In the genomic region with DNA sequence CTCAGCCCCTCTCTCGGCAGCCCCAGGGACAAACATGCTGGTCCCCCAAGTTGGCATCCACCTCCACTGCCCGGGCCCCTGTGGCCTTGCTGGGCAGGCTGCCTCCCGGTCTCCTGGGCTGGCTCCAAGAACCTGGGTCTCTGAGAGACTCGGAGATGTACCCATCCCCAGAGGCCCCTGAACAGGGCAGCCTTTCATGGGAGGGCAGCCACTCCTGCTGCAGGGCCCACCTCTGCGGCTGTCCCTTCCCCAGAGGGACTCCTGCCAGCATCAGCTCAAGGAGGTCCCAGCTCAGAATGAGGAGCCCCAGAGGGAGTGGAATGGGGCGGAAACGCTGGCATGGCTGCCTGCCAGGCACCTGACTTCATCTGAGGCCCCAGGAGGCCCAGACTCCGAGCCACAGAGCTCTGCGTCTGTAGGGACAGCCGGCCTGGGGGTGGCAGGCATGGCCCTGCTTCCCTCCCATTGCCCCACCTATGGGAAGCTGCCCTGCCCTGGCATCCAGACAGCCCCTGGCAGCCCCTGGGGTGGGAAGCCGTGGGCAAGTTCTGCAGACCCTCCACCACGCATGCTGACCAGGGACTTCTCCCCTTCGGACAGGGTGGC, we compare ENCODE assay signal across 21 cellular contexts. TPM values are rescaled to one million over a fixed set of nuclear protein-coding genes. Genes with fewer than 3 reads are reported as not detected.
A peak's percentile ranks its signal among the peaks of the same experiment; 100 is the strongest.
DNase-seq lines count a peak whose midpoint lies in the region; ATAC-seq, FAIRE-seq and TF ChIP-seq lines count a peak whose summit lies in the region.
"Had no signal": no experiment of that assay in that cellular context is flagged by ENCODE, and none has a peak within 500 bp of the region (broad histone marks: within the 10 kb centered on the region; RNA-seq: fewer than 3 reads in every experiment).

No MANE protein-coding gene starts in this region.

- H3K36me3 ChIP-seq in heart left ventricle (no peaks in the 10 kb centered on the region), kidney (ENCODE audit: control insufficient read depth in 1 of 2, insufficient read depth in 2 of 2, low read length in 2 of 2) (no peaks in the 10 kb centered on the region), upper lobe of right lung (no peaks in the 10 kb centered on the region)
- H3K36me3 ChIP-seq: neutrophil, SJSA1, vagina had no signal

- 76 to 94% (median 80%) methylated on average over 11 to 13 of the region's 13 CpGs for WGBS in heart left ventricle, 4 donors

- DNase-seq in heart left ventricle (peak in 3 of 5 donors; percentile 21 to 54 (median 25)), cardiac septum (ENCODE audit: low spot score) (no peak), NCI-H1436 (lab: John Stamatoyannopoulos, UW) (peak; percentile 88), kidney (peak; percentile 78), upper lobe of right lung (no peak), SIG-M5 treated with dmso at 0.1 percent for 504 hours (lab: John Stamatoyannopoulos, UW; ENCODE audit: unreplicated experiment) (no peak), UCSD-AML1 (lab: John Stamatoyannopoulos, UW; ENCODE audit: unreplicated experiment) (no peak)
- DNase-seq in stimulated activated CD4-positive, alpha-beta T cell treated with anti-CD3 and anti-CD28 coated beads, Interleukin-15, amount 100 ng/mL, for 24 hours = no peak
- DNase-seq: dorsolateral prefrontal cortex, GDM1, NCI-H524 treated with DMSO at 0.1 percent for 48 hours had no signal

- no peak for FAIRE-seq in kidney (lab: Jason Lieb, UNC)
- FAIRE-seq: frontal cortex, GM12878, HTR-8/SVneo had no signal

- H3K4me1 ChIP-seq in heart left ventricle (peaks cover 0 to 7% (median 0%) of the 10 kb centered on the region in 12 donors), kidney (ENCODE audit: control insufficient read depth in 1 of 2, insufficient read depth in 1 of 2, low read depth in 1 of 2, low read length in 2 of 2) (no peaks in the 10 kb centered on the region), upper lobe of right lung (no peaks in the 10 kb centered on the region)
- H3K4me1 ChIP-seq: vagina had no signal

- ATAC-seq in heart left ventricle (no peak), upper lobe of right lung (peak; percentile 31)
- ATAC-seq: GM12878, left lobe of liver had no signal

- H3K9ac ChIP-seq in kidney (ENCODE audit: low read length in 2 of 2) = no peak overlapping the region

- TF ChIP-seq CTCF in heart left ventricle (IDR thresholded peaks at IDR 0.05) = no peak
- TF ChIP-seq CTCF in kidney (IDR thresholded peaks at IDR 0.05; ENCODE audit: borderline replicate concordance, extremely low read depth, insufficient read depth) = no peak
- no peak for TF ChIP-seq CTCF in upper lobe of right lung (IDR thresholded peaks at IDR 0.05)

- H3K27me3 ChIP-seq in heart left ventricle (no peaks in the 10 kb centered on the region), upper lobe of right lung (no peaks in the 10 kb centered on the region)
- H3K27me3 ChIP-seq: neutrophil, SJSA1, vagina had no signal

- peaks cover 0 to 8% (median 0%) of the 10 kb centered on the region in 12 donors for H3K9me3 ChIP-seq in heart left ventricle
- no peaks in the 10 kb centered on the region for H3K9me3 ChIP-seq in kidney (ENCODE audit: control insufficient read depth in 1 of 2, low read length in 2 of 2)
- H3K9me3 ChIP-seq in upper lobe of right lung = no peaks in the 10 kb centered on the region
- H3K9me3 ChIP-seq: neutrophil, SJSA1, vagina had no signal

- H3K27ac ChIP-seq in heart left ventricle (no peak overlapping the region), kidney (ENCODE audit: low read depth in 2 of 2, low read length in 2 of 2) (no peak overlapping the region), upper lobe of right lung (no peak overlapping the region)
- H3K27ac ChIP-seq: dorsolateral prefrontal cortex, neutrophil, SJSA1, vagina had no signal

- no peak for TF ChIP-seq POLR2A in heart left ventricle (IDR thresholded peaks at IDR 0.05)

- intact Hi-C loops in heart left ventricle (cut with DNase I) (no loop called here), cardiac septum (cut with DNase I) (no loop called here), kidney (cut with DNase I) (no loop called here), upper lobe of right lung (cut with DNase I) (no loop called here)

- H3K4me3 ChIP-seq in heart left ventricle (no peak overlapping the region), kidney (ENCODE audit: low read length in 2 of 2) (no peak overlapping the region), upper lobe of right lung (no peak overlapping the region)
- H3K4me3 ChIP-seq: dorsolateral prefrontal cortex, GM12878, SJSA1, vagina had no signal

RNA-seq across cellular contexts. Expression of a gene that starts 0.9 kb away (rescaled TPM):
- total RNA-seq in heart left ventricle (not detected), cardiac septum (not detected), kidney (0.13 TPM), upper lobe of right lung (0.26 TPM)
- polyA plus RNA-seq in heart left ventricle (not detected), kidney (ENCODE audit: insufficient read depth, low read depth, low replicate concordance) (not detected)
- total RNA-seq: activated T-helper 2 cell treated with anti-CD3 and anti-CD28 coated beads, Interferon-gamma antibody, Interleukin-2, Interleukin-4, amounts not matched to agents 10 μg/mL and 5 μg/mL and 100 μg/mL, durations not matched to agents 14 hours and 24 hours and 36 hours; epithelial cell of proximal tubule; frontal cortex; GM12878; SJSA1; T-helper 2 cell treated with Interferon-gamma antibody and Interleukin-4, amounts not matched to agents 100 ng/mL and 5 ng/mL, for 36 hours had no signal
- polyA plus RNA-seq: GM12878 had no signal

RNA-seq across cellular contexts. Expression of a gene that starts 9.3 kb away (rescaled TPM):
- total RNA-seq in heart left ventricle (under 1 TPM in 1 of 9 donors, not detected in 8; 0.75 TPM), cardiac septum (not detected), kidney (6.1 TPM), upper lobe of right lung (22.2 TPM)
- polyA plus RNA-seq in heart left ventricle (under 1 TPM in 1 of 2 donors, not detected in 1; 0.10 TPM), kidney (ENCODE audit: insufficient read depth, low read depth, low replicate concordance) (28.5 TPM)
- total RNA-seq: activated T-helper 2 cell treated with anti-CD3 and anti-CD28 coated beads, Interferon-gamma antibody, Interleukin-2, Interleukin-4, amounts not matched to agents 10 μg/mL and 5 μg/mL and 100 μg/mL, durations not matched to agents 14 hours and 24 hours and 36 hours; frontal cortex; GM12878; T-helper 2 cell treated with Interferon-gamma antibody and Interleukin-4, amounts not matched to agents 100 ng/mL and 5 ng/mL, for 36 hours had no signal

RNA-seq across cellular contexts. Expression of a gene that starts 36.7 kb away (rescaled TPM):
- total RNA-seq in heart left ventricle = not detected
- polyA plus RNA-seq in heart left ventricle = under 1 TPM in 1 of 2 donors, not detected in 1; 0.06 TPM
- total RNA-seq in cardiac septum = not detected
- 0.09 TPM for total RNA-seq in kidney
- 12.5 TPM for polyA plus RNA-seq in kidney (ENCODE audit: insufficient read depth, low read depth, low replicate concordance)
- total RNA-seq in upper lobe of right lung = not detected
- total RNA-seq: activated T-helper 2 cell treated with anti-CD3 and anti-CD28 coated beads, Interferon-gamma antibody, Interleukin-2, Interleukin-4, amounts not matched to agents 10 μg/mL and 5 μg/mL and 100 μg/mL, durations not matched to agents 14 hours and 24 hours and 36 hours; epithelial cell of proximal tubule; frontal cortex; T-helper 2 cell treated with Interferon-gamma antibody and Interleukin-4, amounts not matched to agents 100 ng/mL and 5 ng/mL, for 36 hours; vagina had no signal
- polyA plus RNA-seq: GM12878 had no signal

Comparison
In these comparisons a context has a peak if more than half of its experiments do, and no peak if none do; other contexts are left out.
1. DNase-seq: peak in heart left ventricle (3 of 5), NCI-H1436 (single experiment) and kidney (single experiment); none in cardiac septum (single experiment), upper lobe of right lung (single experiment), SIG-M5 treated with dmso at 0.1 percent for 504 hours (single experiment), stimulated activated CD4-positive, alpha-beta T cell treated with anti-CD3 and anti-CD28 coated beads, Interleukin-15, amount 100 ng/mL, for 24 hours (single experiment) and UCSD-AML1 (single experiment).